8 cellular contexts compared by ENCODE assay signal in genomic region chr22:30694638-30695350, GRCh38. TPM values are rescaled to one million over a fixed set of nuclear protein-coding genes. Genes with fewer than 3 reads are reported as not detected.
DNase-seq lines count a peak whose midpoint lies in the region; ATAC-seq and TF ChIP-seq lines count a peak whose summit lies in the region.

A gene with protein sequence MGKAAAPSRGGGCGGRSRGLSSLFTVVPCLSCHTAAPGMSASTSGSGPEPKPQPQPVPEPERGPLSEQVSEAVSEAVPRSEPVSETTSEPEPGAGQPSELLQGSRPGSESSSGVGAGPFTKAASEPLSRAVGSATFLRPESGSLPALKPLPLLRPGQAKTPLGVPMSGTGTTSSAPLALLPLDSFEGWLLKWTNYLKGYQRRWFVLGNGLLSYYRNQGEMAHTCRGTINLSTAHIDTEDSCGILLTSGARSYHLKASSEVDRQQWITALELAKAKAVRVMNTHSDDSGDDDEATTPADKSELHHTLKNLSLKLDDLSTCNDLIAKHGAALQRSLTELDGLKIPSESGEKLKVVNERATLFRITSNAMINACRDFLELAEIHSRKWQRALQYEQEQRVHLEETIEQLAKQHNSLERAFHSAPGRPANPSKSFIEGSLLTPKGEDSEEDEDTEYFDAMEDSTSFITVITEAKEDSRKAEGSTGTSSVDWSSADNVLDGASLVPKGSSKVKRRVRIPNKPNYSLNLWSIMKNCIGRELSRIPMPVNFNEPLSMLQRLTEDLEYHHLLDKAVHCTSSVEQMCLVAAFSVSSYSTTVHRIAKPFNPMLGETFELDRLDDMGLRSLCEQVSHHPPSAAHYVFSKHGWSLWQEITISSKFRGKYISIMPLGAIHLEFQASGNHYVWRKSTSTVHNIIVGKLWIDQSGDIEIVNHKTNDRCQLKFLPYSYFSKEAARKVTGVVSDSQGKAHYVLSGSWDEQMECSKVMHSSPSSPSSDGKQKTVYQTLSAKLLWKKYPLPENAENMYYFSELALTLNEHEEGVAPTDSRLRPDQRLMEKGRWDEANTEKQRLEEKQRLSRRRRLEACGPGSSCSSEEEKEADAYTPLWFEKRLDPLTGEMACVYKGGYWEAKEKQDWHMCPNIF (plus strand): TSS chr22:30694874. CDS start chr22:30694910, 36 bp downstream.

- intact Hi-C loops in MCF 10A (cut with micrococcal nuclease) = no loop called here

- BruUV-seq in MCF 10A (replicated peaks; lab: Mats Ljungman, UMichigan) = no TSS peak

- peak within 1 kb of the TSS; percentile 86 for H3K4me3 ChIP-seq in GM23338
- H3K4me3 ChIP-seq in skeletal muscle satellite cell (ENCODE audit: low read length) = peak within 1 kb of the TSS; percentile 78

- H3K4me1 Mint-ChIP-seq in GM23338 = peaks cover 5% of the 10 kb centered on the region; the same call in 2 of the 3 replicates
- H3K4me1 Mint-ChIP-seq in MCF 10A (ENCODE audit: insufficient read depth, unreplicated experiment) = no peaks in the 10 kb centered on the region

- DNase-seq in AG08395 (ENCODE audit: low spot score) = peak; percentile 9
- DNase-seq in GM23338 (ENCODE audit: low spot score) = peak; percentile 55
- peak; percentile 1 for DNase-seq in T-helper 22 cell (ENCODE audit: low read depth)
- no peak for DNase-seq in MCF 10A (ENCODE audit: unreplicated experiment)
- DNase-seq in iPS-NIHi7 (ENCODE audit: extremely low spot score) = peak; percentile 71
- DNase-seq in H4 (ENCODE audit: low spot score) = no peak

- H3K36me3 Mint-ChIP-seq in GM23338 (ENCODE audit: low read depth) = no peaks in the 10 kb centered on the region
- H3K36me3 Mint-ChIP-seq in MCF 10A (ENCODE audit: insufficient read depth, unreplicated experiment) = peaks cover 5% of the 10 kb centered on the region

- H3K9ac ChIP-seq in skeletal muscle satellite cell (ENCODE audit: low read depth, low read length) = peak within 1 kb of the TSS; percentile 57

- no peaks in the 10 kb centered on the region for H3K9me3 ChIP-seq in skeletal muscle satellite cell (replicated peaks; ENCODE audit: low read length)

- no peaks in the 10 kb centered on the region for H3F3A ChIP-seq in GM23338 (replicated peaks; ENCODE audit: low read depth)

- no peaks in the 10 kb centered on the region; the same call in 1 of the 2 replicates for H4K20me1 ChIP-seq in GM23338 (replicated peaks; ENCODE audit: insufficient read depth)

- no peak for TF ChIP-seq CTCF in GM23338 (conservative IDR thresholded peaks at IDR 0.05; ENCODE audit: low read depth in 2 of 2)
- TF ChIP-seq CTCF in MCF 10A (IDR thresholded peaks at IDR 0.05; ENCODE audit: unreplicated experiment) = no peak

- H3K4me1 ChIP-seq in GM23338 (ENCODE audit: insufficient read depth) (no peaks in the 10 kb centered on the region), skeletal muscle satellite cell (ENCODE audit: control insufficient read depth, insufficient read depth, low read length) (peaks cover 11% of the 10 kb centered on the region)

- H3K27me3 ChIP-seq in GM23338 (ENCODE audit: insufficient read depth) (peaks cover 23% of the 10 kb centered on the region), skeletal muscle satellite cell (ENCODE audit: control insufficient read depth, insufficient read depth, low read length) (no peaks in the 10 kb centered on the region)

- H3K27me3 Mint-ChIP-seq in GM23338 (ENCODE audit: insufficient read depth, low read depth, poor library complexity) = peaks cover 19% of the 10 kb centered on the region
- no peaks in the 10 kb centered on the region for H3K27me3 Mint-ChIP-seq in MCF 10A (ENCODE audit: insufficient read depth, unreplicated experiment)

- no peak within 1 kb of the TSS; the same call in 1 of the 2 replicates for H3K27ac ChIP-seq in GM23338 (ENCODE audit: low read depth)

- H3K27ac Mint-ChIP-seq in GM23338 = 0 out of 2 replicates have a peak within 1 kb of the TSS, but pooled peaks have one; percentile 5
- H3K27ac Mint-ChIP-seq in MCF 10A (ENCODE audit: low read depth, unreplicated experiment) = no peak within 1 kb of the TSS

- CTCF ChIA-PET in MCF 10A (lab: Yijun Ruan, JAX) = interaction anchor here (0.7 kb wide), 1 partner anchor 53 kb away, joined by 4 read pairs; no protein-coding TSS in a partner anchor

- H3K9me2 ChIP-seq in GM23338 (ENCODE audit: insufficient read depth) = no peaks in the 10 kb centered on the region

- POLR2A ChIA-PET in MCF 10A (lab: Yijun Ruan, JAX) = no interaction called here

- H3K4me3 Mint-ChIP-seq in GM23338 (peak within 1 kb of the TSS; percentile 78), MCF 10A (ENCODE audit: unreplicated experiment) (peak within 1 kb of the TSS; percentile 72)

- H3K79me2 ChIP-seq in GM23338 (replicated peaks; ENCODE audit: insufficient read depth) = no peaks in the 10 kb centered on the region

- peak within 1 kb of the TSS; percentile 95 for H2AFZ ChIP-seq in GM23338

- H3K36me3 ChIP-seq in GM23338 (ENCODE audit: insufficient read depth) (no peaks in the 10 kb centered on the region), skeletal muscle satellite cell (ENCODE audit: insufficient read depth, low read length) (no peaks in the 10 kb centered on the region)

- ATAC-seq in GM23338 (peak; percentile 75), HG03280 (IDR thresholded peaks at IDR 0.05; ENCODE audit: unreplicated experiment) (no peak)

- H3K4me2 ChIP-seq in GM23338 = peak within 1 kb of the TSS; percentile 93
- H3K4me2 ChIP-seq in skeletal muscle satellite cell (ENCODE audit: low read length) = peak within 1 kb of the TSS; percentile 95

- no peaks in the 10 kb centered on the region for H3K9me3 Mint-ChIP-seq in GM23338
- no peaks in the 10 kb centered on the region for H3K9me3 Mint-ChIP-seq in MCF 10A (ENCODE audit: unreplicated experiment)

TF ChIP-seq in GM23338, 12 proteins besides CTCF, POLR2A, EP300 and RAD21:
- TF ChIP-seq EZH2 (IDR thresholded peaks at IDR 0.05; ENCODE audit: low read depth, unreplicated experiment) (peak; percentile 49), POLR2AphosphoS5 (IDR thresholded peaks at IDR 0.05; ENCODE audit: low read depth) (no peak)

RNA-seq across cellular contexts. Expression of the gene that starts here (rescaled TPM):
- total RNA-seq in GM23338 (2014; rRNA removed; shearing (Covaris generic)) = 2.9 and 7.1 TPM in 2 replicates
- polyA plus RNA-seq in GM23338 (2016; fragmentation: Nextera tagmentation; extraction: Ambion mirVana) = 1.7 and 2.1 TPM in 2 replicates
- 276 and 338 TPM in 2 replicates for total RNA-seq in MCF 10A (2022)
- 3.8 and 4.4 TPM in 2 replicates for total RNA-seq in skeletal muscle satellite cell (2012; rRNA removed)
- total RNA-seq in H4 (2014; rRNA removed; shearing (Covaris generic)) = 2.0 and 2.8 TPM in 2 replicates

Comparison
In these comparisons a context has a peak if more than half of its experiments do, and no peak if none do; other contexts are left out.
1. RNA of the gene that starts here (total RNA-seq): 276 to 338 TPM in MCF 10A; 2.9 to 7.1 TPM in GM23338 and 2.0 to 2.8 TPM in H4; every median in the first group is over 10 times any median in the second.
2. DNase-seq: peak in AG08395 (single experiment), GM23338 (single experiment), T-helper 22 cell (single experiment) and iPS-NIHi7 (single experiment); none in MCF 10A (single experiment) and H4 (single experiment).